ENCODE assay signal across 8 cellular contexts in the genomic region with DNA sequence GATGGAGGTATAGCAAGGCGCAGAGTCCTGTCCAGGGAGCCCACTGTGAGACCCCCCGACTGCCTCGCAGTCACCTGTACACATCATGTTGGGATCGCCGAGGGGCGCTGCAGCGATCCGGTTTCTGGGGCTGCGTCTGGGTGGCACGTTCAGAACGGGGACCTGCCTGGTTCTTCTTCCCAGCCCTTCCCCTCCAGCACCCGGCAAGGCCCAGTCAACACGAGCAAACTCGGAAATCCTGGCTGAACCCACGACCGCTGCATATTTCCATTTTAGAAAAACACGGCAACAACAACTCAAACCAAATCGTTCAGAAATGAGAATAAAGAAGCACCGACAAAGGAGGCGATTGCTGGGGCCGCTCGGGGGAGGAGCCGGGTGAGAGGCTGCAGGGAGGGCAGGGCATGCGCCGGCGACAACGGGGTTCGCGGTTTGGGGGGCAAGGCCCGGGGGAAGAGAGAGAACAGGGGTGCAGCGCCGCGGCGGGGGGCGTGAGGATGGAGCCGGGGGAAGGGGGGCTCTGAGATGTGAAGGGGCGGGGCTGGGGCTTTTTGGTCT. TPM values are rescaled to one million over a fixed set of nuclear protein-coding genes. Genes with fewer than 3 reads are reported as not detected.
DNase-seq lines count a peak whose midpoint lies in the region; ATAC-seq, FAIRE-seq and TF ChIP-seq lines count a peak whose summit lies in the region.

No MANE protein-coding gene starts in this region.

- TF ChIP-seq RAD21 in GM12878 (IDR thresholded peaks at IDR 0.05; ENCODE audit: insufficient read depth, low read depth, low read length): no peak

- CTCF ChIA-PET in GM12878 (lab: Yijun Ruan, JAX): interaction anchor here (1.1 to 2.4 kb wide), 4 partner anchors 12 to 362 kb away, joined by 3 to 8 read pairs (median 4); a partner anchor contains a TSS

- peak; percentile 35 for FAIRE-seq in GM12878 (lab: Jason Lieb, UNC)

- H4K20me1 ChIP-seq in DND-41 (ENCODE audit: insufficient read depth, low read length) (peaks cover 21% of the 10 kb centered on the region), GM12878 (ENCODE audit: control insufficient read depth, insufficient read depth) (no peaks in the 10 kb centered on the region)

- H3K36me3 ChIP-seq in DND-41 (ENCODE audit: insufficient read depth, low read length) (peaks cover 3% of the 10 kb centered on the region; the same call in 1 of the 2 replicates), GM12878 (ENCODE audit: control insufficient read depth in 2 of 2, insufficient read depth in 2 of 2, low read length in 1 of 2) (no peaks in the 10 kb centered on the region), spleen (no peaks in the 10 kb centered on the region)

- H3K9ac ChIP-seq in DND-41 (ENCODE audit: low read depth, low read length): peak overlapping the region; percentile 78
- peak overlapping the region; percentile 56 for H3K9ac ChIP-seq in GM12878 (ENCODE audit: control insufficient read depth, insufficient read depth, low read length)

- DNase-seq in DND-41 (peak; percentile 50), T-helper 1 cell (peak; percentile 23 to 44 (median 38)), GM12878 (ENCODE audit: low read depth, low spot score) (no peak), spleen (peak; percentile 91), mucosa of gallbladder (ENCODE audit: low spot score) (no peak), NCI-H526 treated with DMSO at 0.1 percent for 48 hours (lab: John Stamatoyannopoulos, UW) (no peak)

- WGBS in GM12878 (ENCODE audit: insufficient coverage, insufficient replicate concordance, low lambda C conversion rate, missing lambda C conversion rate): under 1% methylated on average over 25 of the region's 37 CpGs
- WGBS in spleen, 5 donors: 0 to 2% (median 1%) methylated on average over 30 to 37 of the region's 37 CpGs

- BruUV-seq in GM12878 (replicated peaks; lab: Mats Ljungman, UMichigan): TSS peak; percentile 62

- H3K79me2 ChIP-seq in DND-41 (ENCODE audit: insufficient read depth, low read length) (peaks cover 53% of the 10 kb centered on the region), GM12878 (ENCODE audit: control insufficient read depth, insufficient read depth, low read length) (peaks cover 1% of the 10 kb centered on the region)

- H3K4me2 ChIP-seq in DND-41 (ENCODE audit: insufficient read depth, low read length) (peak overlapping the region; percentile 100), GM12878 (ENCODE audit: control insufficient read depth, insufficient read depth) (peak overlapping the region; percentile 91)

- TF ChIP-seq EP300 in GM12878 (IDR thresholded peaks at IDR 0.05; ENCODE audit: borderline replicate concordance in 1 of 2, control insufficient read depth in 1 of 2, low read depth in 2 of 2, low read length in 2 of 2): no peak

- H3K27me3 ChIP-seq in DND-41 (ENCODE audit: insufficient read depth, low read length, poor library complexity) (no peaks in the 10 kb centered on the region), GM12878 (replicated peaks in 1 of 2; ENCODE audit: control insufficient read depth in 2 of 2, insufficient read depth in 2 of 2, low read length in 1 of 2) (no peaks in the 10 kb centered on the region), spleen (replicated peaks in 1 of 7) (peaks cover 0 to 10% (median 0%) of the 10 kb centered on the region in 7 donors)

- H3K27ac ChIP-seq in DND-41 (ENCODE audit: low read length) (peak overlapping the region; percentile 76), GM12878 (ENCODE audit: control insufficient read depth, insufficient read depth) (no peak overlapping the region), spleen (peak overlapping the region in 7 of 8 donors; percentile 67 to 89 (median 86))

- H3K4me3 ChIP-seq in DND-41 (ENCODE audit: low read depth in 1 of 2, low read length in 2 of 2) (peak overlapping the region; percentile 97 to 98), GM12878 (peak overlapping the region; percentile 91), iPS-18c (ENCODE audit: insufficient read depth, low read depth, low read length) (peak overlapping the region; percentile 83), spleen (peak overlapping the region; percentile 81 to 96 (median 90))

- SMC1A ChIA-PET in GM12878 (lab: Charles Lee; ENCODE audit: uncharacterized antibody, unreplicated experiment): no interaction called here

- intact Hi-C loops in GM12878 (cut with micrococcal nuclease; ENCODE audit: unreplicated experiment) (loop anchor here (2.0 kb wide), 1 partner anchor 28 kb away; a partner anchor contains a TSS), spleen (cut with DNase I; ENCODE audit: low total_unique reads) (no loop called here)

- H3K4me1 ChIP-seq in DND-41 (ENCODE audit: insufficient read depth, low read length): peaks cover 52% of the 10 kb centered on the region
- peaks cover 3% of the 10 kb centered on the region for H3K4me1 ChIP-seq in GM12878 (ENCODE audit: control insufficient read depth, insufficient read depth, low read length)
- H3K4me1 ChIP-seq in spleen: peaks cover 5 to 39% (median 20%) of the 10 kb centered on the region in 6 donors

- peak; percentile 51 for ATAC-seq in DND-41 (ENCODE audit: insufficient read depth, low read depth)
- peak; percentile 11 for ATAC-seq in HG02870 (IDR thresholded peaks at IDR 0.05; ENCODE audit: unreplicated experiment)
- ATAC-seq in GM12878: peak; percentile 67

- RAD21 ChIA-PET in GM12878 (lab: Charles Lee; ENCODE audit: unreplicated experiment): interaction anchor here (0.7 kb wide), 1 partner anchor 11 kb away, joined by 3 read pairs; no protein-coding TSS in a partner anchor

- peak; percentile 44 for TF ChIP-seq CTCF in DND-41 (IDR thresholded peaks at IDR 0.05; ENCODE audit: borderline replicate concordance, extremely low read depth, low read length, poor library complexity, severe bottlenecking)
- TF ChIP-seq CTCF in GM12878 (IDR thresholded peaks at IDR 0.05 in 2 of 3, conservative IDR thresholded peaks at IDR 0.05 in 1 of 3; ENCODE audit: control insufficient read depth in 2 of 3, extremely low read depth in 1 of 3, insufficient read depth in 1 of 3, low read depth in 3 of 3, low read length in 3 of 3): peak in 2 of 3 experiments; percentile 8 to 24; a peak in 1 of 6 replicates
- TF ChIP-seq CTCF in spleen (IDR thresholded peaks at IDR 0.05 in 8 of 11, conservative IDR thresholded peaks at IDR 0.05 in 3 of 11): no peak

- in situ Hi-C loops in GM12878 (cut with MboI): loop anchor here (5.0 kb wide), 1 partner anchor 57 kb away; no protein-coding TSS in a partner anchor

- TF ChIP-seq POLR2A in GM12878 (IDR thresholded peaks at IDR 0.05; ENCODE audit: low read depth, low read length): no peak
- no peak for TF ChIP-seq POLR2A in spleen (IDR thresholded peaks at IDR 0.05)

- POLR2A ChIA-PET in GM12878 (lab: Charles Lee): interaction anchor here (0.9 kb wide), 1 partner anchor 28 kb away, joined by 5 read pairs; no protein-coding TSS in a partner anchor

- H2AFZ ChIP-seq in DND-41 (ENCODE audit: low read depth, low read length) (peak overlapping the region; percentile 74), GM12878 (ENCODE audit: control insufficient read depth, low read depth, low read length) (peak overlapping the region; percentile 80)

- H3K9me3 ChIP-seq in DND-41 (ENCODE audit: insufficient read depth, low read length, severe bottlenecking): no peaks in the 10 kb centered on the region
- no peaks in the 10 kb centered on the region for H3K9me3 ChIP-seq in GM12878 (replicated peaks; ENCODE audit: control insufficient read depth, insufficient read depth, low read length)
- H3K9me3 ChIP-seq in iPS-18c (ENCODE audit: control insufficient read depth, insufficient read depth, low read length): no peaks in the 10 kb centered on the region
- no peaks in the 10 kb centered on the region for H3K9me3 ChIP-seq in spleen

RNA-seq across cellular contexts. Expression of a gene that starts 0.6 kb away (rescaled TPM):
- total RNA-seq in GM12878 (2013; cell fraction: nucleolus; rRNA removed): 15.6 and 18.8 TPM in 2 replicates
- total RNA-seq in GM12878 (2014; rRNA removed) (5.5 and 7.8 TPM in 2 replicates), GM12878 (2014; rRNA removed; fragmentation: Illumina TruSeq; extraction: Trizol) (5.5 and 5.6 TPM in 2 replicates), GM12878 (2021) (5.5 and 6.8 TPM in 2 replicates), spleen (10 to 100 TPM; 18.3 to 29.0 (median 23.4) TPM), mucosa of gallbladder (16.3 TPM)
- 4.1 TPM for polyA plus RNA-seq in GM12878 (2011; ENCODE audit: low read depth)
- polyA plus RNA-seq in GM12878 (2011; rRNA removed) (13.4 and 17.4 TPM in 2 replicates), GM12878 (2014; fragmentation: Illumina TruSeq; extraction: Trizol) (7.0 and 10.6 TPM in 2 replicates), GM12878 (2014; fragmentation: Nextera tagmentation; extraction: Ambion mirVana) (1 to 10 TPM; 2.0 to 3.6 TPM), GM12878 (2014; rRNA removed) (5.6 and 7.5 TPM in 2 replicates), GM12878 (2016; fragmentation: Nextera tagmentation; extraction: Ambion mirVana) (1 to 10 TPM; 4.4 to 5.7 TPM), spleen (10 to 100 TPM; 10.1 to 15.7 (median 14.0) TPM)
- polyA plus RNA-seq in GM12878 (2011; cell fraction: cytosol; rRNA removed): 5.6 and 8.1 TPM in 2 replicates
- polyA plus RNA-seq in GM12878 (2011; cell fraction: nucleus; rRNA removed): 13.9 and 17.2 TPM in 2 replicates
- polyA plus RNA-seq in GM12878 (2012): 6.3 and 7.9 TPM in 2 replicates
- polyA minus RNA-seq in GM12878 (2011; rRNA and poly(A)+ RNA removed): 8.8 and 12.1 TPM in 2 replicates
- polyA minus RNA-seq in GM12878 (2011; cell fraction: cytosol; rRNA and poly(A)+ RNA removed): 2.8 and 3.0 TPM in 2 replicates
- 3.4 and 5.8 TPM in 2 replicates for polyA minus RNA-seq in GM12878 (2011; cell fraction: nucleus; rRNA and poly(A)+ RNA removed)

RNA-seq across cellular contexts. Expression of a gene that starts 0.7 kb away (rescaled TPM):
- total RNA-seq in GM12878 (2013; cell fraction: nucleolus; rRNA removed): not detected in 2 replicates
- not detected in 2 replicates for total RNA-seq in GM12878 (2014; rRNA removed)
- not detected in 2 replicates for total RNA-seq in GM12878 (2014; rRNA removed; fragmentation: Illumina TruSeq; extraction: Trizol)
- total RNA-seq in GM12878 (2021): not detected in 2 replicates
- not detected for polyA plus RNA-seq in GM12878 (2011; ENCODE audit: low read depth)
- not detected in 2 replicates for polyA plus RNA-seq in GM12878 (2011; rRNA removed)
- polyA plus RNA-seq in GM12878 (2011; cell fraction: cytosol; rRNA removed): not detected in 2 replicates
- not detected in 2 replicates for polyA plus RNA-seq in GM12878 (2011; cell fraction: nucleus; rRNA removed)
- 0.30 and 1.2 TPM in 2 replicates for polyA plus RNA-seq in GM12878 (2012)
- 0.04 TPM in 1 of 2 replicates, not detected in the other for polyA plus RNA-seq in GM12878 (2014; fragmentation: Illumina TruSeq; extraction: Trizol)
- under 1 TPM; 0.02 to 0.11 TPM for polyA plus RNA-seq in GM12878 (2014; fragmentation: Nextera tagmentation; extraction: Ambion mirVana)
- polyA plus RNA-seq in GM12878 (2014; rRNA removed): not detected in 2 replicates
- under 1 TPM in 1 of 2 experiments, not detected in 1; 0.76 TPM for polyA plus RNA-seq in GM12878 (2016; fragmentation: Nextera tagmentation; extraction: Ambion mirVana)
- not detected in 2 replicates for polyA minus RNA-seq in GM12878 (2011; rRNA and poly(A)+ RNA removed)
- not detected in 2 replicates for polyA minus RNA-seq in GM12878 (2011; cell fraction: cytosol; rRNA and poly(A)+ RNA removed)
- not detected in 2 replicates for polyA minus RNA-seq in GM12878 (2011; cell fraction: nucleus; rRNA and poly(A)+ RNA removed)
- 1 to 10 TPM in 2 of 7 donors, under 1 TPM in 4, not detected in 1; 0.20 to 2.0 (median 0.79) TPM for total RNA-seq in spleen
- polyA plus RNA-seq in spleen: 1 to 10 TPM; 1.3 to 4.3 (median 2.0) TPM
- 0.46 TPM for total RNA-seq in mucosa of gallbladder

RNA-seq across cellular contexts. Expression of a gene that starts 27.6 kb away (rescaled TPM):
- 193 and 215 TPM in 2 replicates for total RNA-seq in GM12878 (2013; cell fraction: nucleolus; rRNA removed)
- 37.5 and 39.5 TPM in 2 replicates for total RNA-seq in GM12878 (2014; rRNA removed)
- total RNA-seq in GM12878 (2014; rRNA removed; fragmentation: Illumina TruSeq; extraction: Trizol): 21.9 and 23.7 TPM in 2 replicates
- 28.1 and 37.5 TPM in 2 replicates for total RNA-seq in GM12878 (2021)
- polyA plus RNA-seq in GM12878 (2011; ENCODE audit: low read depth): 16.7 TPM
- polyA plus RNA-seq in GM12878 (2011; rRNA removed): 39.5 and 43.9 TPM in 2 replicates
- polyA plus RNA-seq in GM12878 (2011; cell fraction: cytosol; rRNA removed): 31.3 and 41.1 TPM in 2 replicates
- polyA plus RNA-seq in GM12878 (2011; cell fraction: nucleus; rRNA removed): 117 and 119 TPM in 2 replicates
- 27.7 and 30.7 TPM in 2 replicates for polyA plus RNA-seq in GM12878 (2012)
- 24.9 and 28.7 TPM in 2 replicates for polyA plus RNA-seq in GM12878 (2014; fragmentation: Illumina TruSeq; extraction: Trizol)
- 1 to 10 TPM; 1.3 to 3.3 TPM for polyA plus RNA-seq in GM12878 (2014; fragmentation: Nextera tagmentation; extraction: Ambion mirVana)
- polyA plus RNA-seq in GM12878 (2014; rRNA removed): 33.8 and 34.6 TPM in 2 replicates
- polyA plus RNA-seq in GM12878 (2016; fragmentation: Nextera tagmentation; extraction: Ambion mirVana): 10 to 100 TPM; 35.9 to 37.4 TPM
- polyA minus RNA-seq in GM12878 (2011; rRNA and poly(A)+ RNA removed): 63.2 and 68.7 TPM in 2 replicates
- 17.4 and 20.7 TPM in 2 replicates for polyA minus RNA-seq in GM12878 (2011; cell fraction: cytosol; rRNA and poly(A)+ RNA removed)
- polyA minus RNA-seq in GM12878 (2011; cell fraction: nucleus; rRNA and poly(A)+ RNA removed): 88.0 and 117 TPM in 2 replicates
- 100 to 1,000 TPM in 3 of 7 donors, 10 to 100 TPM in 4; 76.4 to 121 (median 98.7) TPM for total RNA-seq in spleen
- 10 to 100 TPM; 34.5 to 44.2 (median 39.9) TPM for polyA plus RNA-seq in spleen
- total RNA-seq in mucosa of gallbladder: 87.6 TPM

RNA-seq across cellular contexts. Expression of a gene that starts 42.5 kb away (rescaled TPM):
- total RNA-seq in GM12878 (2013; cell fraction: nucleolus; rRNA removed): 90.0 and 102 TPM in 2 replicates
- total RNA-seq in GM12878 (2014; rRNA removed) (16.5 and 19.7 TPM in 2 replicates), GM12878 (2014; rRNA removed; fragmentation: Illumina TruSeq; extraction: Trizol) (7.2 and 8.9 TPM in 2 replicates), GM12878 (2021) (32.6 and 33.0 TPM in 2 replicates), spleen (100 to 1,000 TPM in 2 of 7 donors, 10 to 100 TPM in 5; 60.3 to 133 (median 76.6) TPM), mucosa of gallbladder (56.5 TPM)
- polyA plus RNA-seq in GM12878 (2011; ENCODE audit: low read depth): 13.6 TPM
- polyA plus RNA-seq in GM12878 (2011; rRNA removed) (5.5 and 8.0 TPM in 2 replicates), GM12878 (2014; fragmentation: Illumina TruSeq; extraction: Trizol) (3.8 and 11.2 TPM in 2 replicates), GM12878 (2014; fragmentation: Nextera tagmentation; extraction: Ambion mirVana) (1 to 10 TPM in 1 of 2 experiments, under 1 TPM in 1; 0.98 to 2.0 TPM), GM12878 (2014; rRNA removed) (35.1 and 40.1 TPM in 2 replicates), GM12878 (2016; fragmentation: Nextera tagmentation; extraction: Ambion mirVana) (10 to 100 TPM; 21.7 to 24.9 TPM), spleen (100 to 1,000 TPM in 1 of 3 donors, 10 to 100 TPM in 2; 31.4 to 125 (median 70.6) TPM)
- polyA plus RNA-seq in GM12878 (2011; cell fraction: cytosol; rRNA removed): 11.9 and 17.1 TPM in 2 replicates
- polyA plus RNA-seq in GM12878 (2011; cell fraction: nucleus; rRNA removed): 220 and 244 TPM in 2 replicates
- 29.0 and 39.8 TPM in 2 replicates for polyA plus RNA-seq in GM12878 (2012)
- polyA minus RNA-seq in GM12878 (2011; rRNA and poly(A)+ RNA removed): 13.8 and 24.8 TPM in 2 replicates
- polyA minus RNA-seq in GM12878 (2011; cell fraction: cytosol; rRNA and poly(A)+ RNA removed): 7.2 and 10.9 TPM in 2 replicates
- polyA minus RNA-seq in GM12878 (2011; cell fraction: nucleus; rRNA and poly(A)+ RNA removed): 43.4 and 72.1 TPM in 2 replicates

RNA-seq across cellular contexts. Expression of a gene that starts 46.6 kb away (rescaled TPM):
- not detected in 2 replicates for total RNA-seq in GM12878 (2013; cell fraction: nucleolus; rRNA removed)
- total RNA-seq in GM12878 (2014; rRNA removed): 0.16 TPM in 1 of 2 replicates, not detected in the other
- not detected in 2 replicates for total RNA-seq in GM12878 (2014; rRNA removed; fragmentation: Illumina TruSeq; extraction: Trizol)
- 0.44 TPM in 1 of 2 replicates, not detected in the other for total RNA-seq in GM12878 (2021)
- polyA plus RNA-seq in GM12878 (2011; ENCODE audit: low read depth): not detected
- not detected in 2 replicates for polyA plus RNA-seq in GM12878 (2011; rRNA removed)
- not detected in 2 replicates for polyA plus RNA-seq in GM12878 (2011; cell fraction: cytosol; rRNA removed)
- polyA plus RNA-seq in GM12878 (2011; cell fraction: nucleus; rRNA removed): not detected in 2 replicates
- 0.26 and 0.29 TPM in 2 replicates for polyA plus RNA-seq in GM12878 (2012)
- polyA plus RNA-seq in GM12878 (2014; fragmentation: Illumina TruSeq; extraction: Trizol): not detected in 2 replicates
- polyA plus RNA-seq in GM12878 (2014; fragmentation: Nextera tagmentation; extraction: Ambion mirVana): not detected
- polyA plus RNA-seq in GM12878 (2014; rRNA removed): 0.44 and 0.68 TPM in 2 replicates
- polyA plus RNA-seq in GM12878 (2016; fragmentation: Nextera tagmentation; extraction: Ambion mirVana): under 1 TPM in 1 of 2 experiments, not detected in 1; 0.51 TPM
- not detected in 2 replicates for polyA minus RNA-seq in GM12878 (2011; rRNA and poly(A)+ RNA removed)
- polyA minus RNA-seq in GM12878 (2011; cell fraction: cytosol; rRNA and poly(A)+ RNA removed): not detected in 2 replicates
- polyA minus RNA-seq in GM12878 (2011; cell fraction: nucleus; rRNA and poly(A)+ RNA removed): not detected in 2 replicates
- 10 to 100 TPM in 1 of 7 donors, 1 to 10 TPM in 6; 2.8 to 24.1 (median 6.4) TPM for total RNA-seq in spleen
- polyA plus RNA-seq in spleen: 10 to 100 TPM in 2 of 3 donors, 1 to 10 TPM in 1; 2.5 to 86.5 (median 25.9) TPM
- 0.60 TPM for total RNA-seq in mucosa of gallbladder

Comparison
In these comparisons a context has a peak if more than half of its experiments do, and no peak if none do; other contexts are left out.
1. ATAC-seq: peak in every context shown above with its lines; median percentile 67 in GM12878; 51 in DND-41; 11 in HG02870.
2. DNase-seq: peak in DND-41 (single experiment), T-helper 1 cell (5 of 5) and spleen (single experiment); none in GM12878 (single experiment), mucosa of gallbladder (single experiment) and NCI-H526 treated with DMSO at 0.1 percent for 48 hours (single experiment).
3. CTCF ChIP-seq: peak in DND-41 (single experiment) and GM12878 (2 of 3); none in spleen (0 of 11).
4. Peak in every context shown above with its lines, with median percentiles within 50 percentile points of each other: H3K4me3 ChIP-seq.